Comparison of ENCODE assay signal across 19 cellular contexts in genomic region chr5:15487228-15487627, GRCh38. TPM values are rescaled to one million over a fixed set of nuclear protein-coding genes. Genes with fewer than 3 reads are reported as not detected.
"Had no signal": no experiment of that assay in that cellular context is flagged by ENCODE, and none has a peak within 500 bp of the region (broad histone marks: within the 10 kb centered on the region; RNA-seq: fewer than 3 reads in every experiment).

No MANE protein-coding gene starts in this region.

- H3K4me3 Mint-ChIP-seq: activated CD4-positive, alpha-beta memory T cell treated with anti-CD3 and anti-CD28 coated beads for 36 hours; activated CD8-positive, alpha-beta memory T cell treated with anti-CD3 and anti-CD28 coated beads, Interleukin-2, amount 10 ng/mL, durations not matched to agents 7 days and 5 days; activated naive CD4-positive, alpha-beta T cell treated with anti-CD3 and anti-CD28 coated beads, Interleukin-2, amount 10 ng/mL, durations not matched to agents 7 days and 5 days; activated naive CD8-positive, alpha-beta T cell treated with anti-CD3 and anti-CD28 coated beads, Interleukin-2, amount 50 U/mL, for 24 hours; brain; naive thymus-derived CD4-positive, alpha-beta T cell; stimulated activated naive CD8-positive, alpha-beta T cell treated with anti-CD3 and anti-CD28 coated beads, Interleukin-15, Interleukin-2, amounts not matched to agents 100 ng/mL and 50 ng/mL, for 24 hours had no signal

- H3K4me1 Mint-ChIP-seq: activated CD8-positive, alpha-beta memory T cell treated with anti-CD3 and anti-CD28 coated beads, Interleukin-2, amount 10 ng/mL, durations not matched to agents 7 days and 5 days; activated naive CD4-positive, alpha-beta T cell treated with anti-CD3 and anti-CD28 coated beads, Interleukin-2, amount 10 ng/mL, durations not matched to agents 7 days and 5 days; activated naive CD8-positive, alpha-beta T cell treated with anti-CD3 and anti-CD28 coated beads, Interleukin-2, amount 50 U/mL, for 24 hours; naive thymus-derived CD4-positive, alpha-beta T cell had no signal

- H3K36me3 Mint-ChIP-seq: activated CD4-positive, alpha-beta memory T cell treated with anti-CD3 and anti-CD28 coated beads for 36 hours; activated CD8-positive, alpha-beta memory T cell treated with anti-CD3 and anti-CD28 coated beads, Interleukin-2, amount 10 ng/mL, durations not matched to agents 7 days and 5 days; activated naive CD4-positive, alpha-beta T cell treated with anti-CD3 and anti-CD28 coated beads, Interleukin-2, amount 10 ng/mL, durations not matched to agents 7 days and 5 days; brain; naive thymus-derived CD4-positive, alpha-beta T cell had no signal

- H3K9me3 Mint-ChIP-seq: activated CD4-positive, alpha-beta memory T cell treated with anti-CD3 and anti-CD28 coated beads for 36 hours; brain had no signal

- ATAC-seq: activated CD8-positive, alpha-beta memory T cell treated with anti-CD3 and anti-CD28 coated beads, Interleukin-2, amount 10 ng/mL, durations not matched to agents 7 days and 5 days; activated naive CD8-positive, alpha-beta T cell treated with anti-CD3 and anti-CD28 coated beads, Interleukin-2, amount 50 U/mL, for 24 hours; left cardiac atrium; naive thymus-derived CD4-positive, alpha-beta T cell; psoas muscle; right cardiac atrium had no signal

- DNase-seq: activated CD4-positive, alpha-beta memory T cell treated with anti-CD3 and anti-CD28 coated beads for 36 hours; activated CD8-positive, alpha-beta memory T cell treated with anti-CD3 and anti-CD28 coated beads, Interleukin-2, amount 10 ng/mL, durations not matched to agents 7 days and 5 days; activated naive CD4-positive, alpha-beta T cell treated with anti-CD3 and anti-CD28 coated beads, Interleukin-2, amount 10 ng/mL, durations not matched to agents 7 days and 5 days; activated naive CD8-positive, alpha-beta T cell treated with anti-CD3 and anti-CD28 coated beads, Interleukin-2, amount 50 U/mL, for 24 hours; activated T-cell treated with anti-CD3 and anti-CD28 coated beads, Interleukin-2, amount 50 U/mL, for 1 hour; anterior cingulate cortex; caudate nucleus; left cardiac atrium; mesenchymal stem cell; naive thymus-derived CD4-positive, alpha-beta T cell; ovary; psoas muscle; right cardiac atrium; stimulated activated CD4-positive, alpha-beta T cell treated with anti-CD3 and anti-CD28 coated beads, Interleukin-2, amount 100 ng/mL, for 24 hours; transverse colon; uterus had no signal

- H3K27ac Mint-ChIP-seq: activated CD4-positive, alpha-beta memory T cell treated with anti-CD3 and anti-CD28 coated beads for 36 hours; activated CD8-positive, alpha-beta memory T cell treated with anti-CD3 and anti-CD28 coated beads, Interleukin-2, amount 10 ng/mL, durations not matched to agents 7 days and 5 days; activated naive CD4-positive, alpha-beta T cell treated with anti-CD3 and anti-CD28 coated beads, Interleukin-2, amount 10 ng/mL, durations not matched to agents 7 days and 5 days; activated naive CD8-positive, alpha-beta T cell treated with anti-CD3 and anti-CD28 coated beads, Interleukin-2, amount 50 U/mL, for 24 hours; activated T-helper 2 cell treated with anti-CD3 and anti-CD28 coated beads, Interferon-gamma antibody, Interleukin-2, Interleukin-4, amounts not matched to agents 10 μg/mL and 5 μg/mL and 100 μg/mL, durations not matched to agents 14 hours and 24 hours and 36 hours; brain; naive thymus-derived CD4-positive, alpha-beta T cell; stimulated activated naive CD8-positive, alpha-beta T cell treated with anti-CD3 and anti-CD28 coated beads, Interleukin-15, Interleukin-2, amounts not matched to agents 100 ng/mL and 50 ng/mL, for 24 hours had no signal

- H3K27me3 Mint-ChIP-seq: activated CD4-positive, alpha-beta memory T cell treated with anti-CD3 and anti-CD28 coated beads for 36 hours; activated CD8-positive, alpha-beta memory T cell treated with anti-CD3 and anti-CD28 coated beads, Interleukin-2, amount 10 ng/mL, durations not matched to agents 7 days and 5 days; activated naive CD4-positive, alpha-beta T cell treated with anti-CD3 and anti-CD28 coated beads, Interleukin-2, amount 10 ng/mL, durations not matched to agents 7 days and 5 days; activated naive CD8-positive, alpha-beta T cell treated with anti-CD3 and anti-CD28 coated beads, Interleukin-2, amount 50 U/mL, for 24 hours; naive thymus-derived CD4-positive, alpha-beta T cell; stimulated activated naive CD8-positive, alpha-beta T cell treated with anti-CD3 and anti-CD28 coated beads, Interleukin-15, Interleukin-2, amounts not matched to agents 100 ng/mL and 50 ng/mL, for 24 hours had no signal

RNA-seq across cellular contexts. Expression of gene FBXL7, which starts 12.8 kb away (rescaled TPM):
- total RNA-seq: activated CD4-positive, alpha-beta memory T cell treated with anti-CD3 and anti-CD28 coated beads for 36 hours; activated CD8-positive, alpha-beta memory T cell treated with anti-CD3 and anti-CD28 coated beads, Interleukin-2, amount 10 ng/mL, durations not matched to agents 7 days and 5 days; activated T-helper 2 cell treated with anti-CD3 and anti-CD28 coated beads, Interferon-gamma antibody, Interleukin-2, Interleukin-4, amounts not matched to agents 10 μg/mL and 5 μg/mL and 100 μg/mL, durations not matched to agents 14 hours and 24 hours and 36 hours; naive thymus-derived CD4-positive, alpha-beta T cell had no signal
